ENCODE assay signal across 29 cellular contexts in the genomic region with DNA sequence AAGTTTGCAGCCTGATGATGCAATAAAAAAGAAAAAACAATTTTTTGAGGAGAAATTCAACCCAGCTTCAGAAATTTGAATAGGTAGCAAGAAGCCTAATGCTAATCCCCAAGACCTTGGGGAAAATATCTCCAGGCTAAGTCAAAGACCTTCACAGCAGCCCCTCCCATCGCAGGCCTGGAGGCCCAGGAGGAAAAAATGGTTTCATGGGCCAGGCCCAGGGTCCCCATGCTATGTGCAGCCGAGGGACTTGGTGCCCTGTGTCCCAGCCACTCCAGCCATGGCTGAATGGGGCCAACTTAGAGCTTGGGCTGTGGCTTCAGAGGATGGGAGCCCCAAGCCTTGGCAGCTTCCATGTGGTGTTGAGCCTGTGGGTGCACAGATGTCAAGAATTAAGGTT.
"Had no signal": no experiment of that assay in that cellular context is flagged by ENCODE, and none has a peak within 500 bp of the region (broad histone marks: within the 10 kb centered on the region; RNA-seq: fewer than 3 reads in every experiment).

No MANE protein-coding gene starts in this region.

- H3K9me3 ChIP-seq: testis, thoracic aorta, thyroid gland, transverse colon, upper lobe of right lung, uterus, vagina had no signal

- ATAC-seq: stimulated activated effector memory CD8-positive, alpha-beta T cell treated with anti-CD3 and anti-CD28 coated beads, Interleukin-12 subunit alpha, Interleukin-12 subunit beta, amount 100 ng/mL, for 72 hours; stimulated activated memory B cell treated with anti-CD40 and anti-IgM and Interleukin-4, amounts not matched to agents 10 μg/mL and 1 μg/mL and 100 μg/mL, for 72 hours; stimulated activated naive B cell treated with anti-CD40 and anti-IgM and Interleukin-4, amounts not matched to agents 10 μg/mL and 1 μg/mL and 100 μg/mL, for 72 hours; stimulated activated naive CD8-positive, alpha-beta T cell treated with anti-CD3 and anti-CD28 coated beads, Interleukin-15, amount 100 ng/mL, for 72 hours; stimulated activated naive CD8-positive, alpha-beta T cell treated with anti-CD3 and anti-CD28 coated beads, Interleukin-15, Interleukin-2, amounts not matched to agents 100 U/mL and 50 U/mL, for 24 hours; upper lobe of right lung had no signal

- H3K4me1 Mint-ChIP-seq: stimulated activated effector memory CD8-positive, alpha-beta T cell treated with anti-CD3 and anti-CD28 coated beads, Interleukin-12 subunit alpha, Interleukin-12 subunit beta, amount 100 ng/mL, for 72 hours; stimulated activated memory B cell treated with anti-CD40 and anti-IgM and Interleukin-4, amounts not matched to agents 10 μg/mL and 1 μg/mL and 100 μg/mL, for 72 hours; stimulated activated naive B cell treated with anti-CD40 and anti-IgM and Interleukin-4, amounts not matched to agents 10 μg/mL and 1 μg/mL and 100 μg/mL, for 72 hours; stimulated activated naive CD8-positive, alpha-beta T cell treated with anti-CD3 and anti-CD28 coated beads, Interleukin-15, amount 100 ng/mL, for 72 hours had no signal

- H3K36me3 ChIP-seq: stomach, suprapubic skin, thoracic aorta, thyroid gland, tibial artery, tibial nerve, transverse colon, upper lobe of left lung, upper lobe of right lung, uterus, vagina had no signal

- H3K36me3 Mint-ChIP-seq: stimulated activated effector memory CD8-positive, alpha-beta T cell treated with anti-CD3 and anti-CD28 coated beads, Interleukin-12 subunit alpha, Interleukin-12 subunit beta, amount 100 ng/mL, for 72 hours; type B pancreatic cell had no signal

- FAIRE-seq: urothelium cell line had no signal

- H3K27ac Mint-ChIP-seq: stimulated activated effector memory CD8-positive, alpha-beta T cell treated with anti-CD3 and anti-CD28 coated beads, Interleukin-12 subunit alpha, Interleukin-12 subunit beta, amount 100 ng/mL, for 72 hours; stimulated activated memory B cell treated with anti-CD40 and anti-IgM and Interleukin-4, amounts not matched to agents 10 μg/mL and 1 μg/mL and 100 μg/mL, for 72 hours; stimulated activated naive B cell treated with anti-CD40 and anti-IgM and Interleukin-4, amounts not matched to agents 10 μg/mL and 1 μg/mL and 100 μg/mL, for 72 hours; stimulated activated naive CD8-positive, alpha-beta T cell treated with anti-CD3 and anti-CD28 coated beads, Interleukin-15, Interleukin-2, amounts not matched to agents 100 ng/mL and 50 ng/mL, for 24 hours; type B pancreatic cell had no signal

- H3K4me1 ChIP-seq: stomach, suprapubic skin, testis, thyroid gland, tibial artery, tibial nerve, transverse colon, upper lobe of left lung, upper lobe of right lung, uterus, vagina had no signal

- H3K4me3 Mint-ChIP-seq: stimulated activated effector memory CD8-positive, alpha-beta T cell treated with anti-CD3 and anti-CD28 coated beads, Interleukin-12 subunit alpha, Interleukin-12 subunit beta, amount 100 ng/mL, for 72 hours; stimulated activated memory B cell treated with anti-CD40 and anti-IgM and Interleukin-4, amounts not matched to agents 10 μg/mL and 1 μg/mL and 100 μg/mL, for 72 hours; stimulated activated naive B cell treated with anti-CD40 and anti-IgM and Interleukin-4, amounts not matched to agents 10 μg/mL and 1 μg/mL and 100 μg/mL, for 72 hours; stimulated activated naive CD8-positive, alpha-beta T cell treated with anti-CD3 and anti-CD28 coated beads, Interleukin-15, amount 100 ng/mL, for 72 hours; stimulated activated naive CD8-positive, alpha-beta T cell treated with anti-CD3 and anti-CD28 coated beads, Interleukin-15, Interleukin-2, amounts not matched to agents 100 ng/mL and 50 ng/mL, for 24 hours; type B pancreatic cell had no signal

- DNase-seq: stimulated activated CD4-positive, alpha-beta T cell treated with anti-CD3 and anti-CD28 coated beads, Interleukin-2, amount 100 ng/mL, for 48 hours; stimulated activated CD4-positive, alpha-beta T cell treated with anti-CD3 and anti-CD28 coated beads, Interleukin-4, amount 100 ng/mL, for 1 hour; stimulated activated CD4-positive, alpha-beta T cell treated with anti-CD3 and anti-CD28 coated beads, Interleukin-4, amount 100 ng/mL, for 24 hours; stimulated activated CD4-positive, alpha-beta T cell treated with anti-CD3 and anti-CD28 coated beads, Interleukin-4, amount 100 ng/mL, for 4 hours; stimulated activated CD8-positive, alpha-beta memory T cell treated with anti-CD3 and anti-CD28 coated beads, Interleukin-4, amount 100 ng/mL, for 48 hours; stimulated activated naive B cell treated with anti-CD40 and anti-IgM and Interleukin-4, amounts not matched to agents 10 μg/mL and 1 μg/mL and 100 μg/mL, for 72 hours; stimulated activated naive CD4-positive, alpha-beta T cell; stimulated activated naive CD4-positive, alpha-beta T cell treated with Interleukin-2 at 50 U/mL for 16 hours; stimulated activated naive CD8-positive, alpha-beta T cell treated with anti-CD3 and anti-CD28 coated beads, Interleukin-15, amount 100 ng/mL, for 72 hours; stimulated activated naive CD8-positive, alpha-beta T cell treated with anti-CD3 and anti-CD28 coated beads, Interleukin-15, Interleukin-2, amounts not matched to agents 100 U/mL and 50 U/mL, for 24 hours; stomach; substantia nigra; testis; thyroid gland; tibial artery; transverse colon; trophoblast cell; upper lobe of left lung; upper lobe of right lung; uterus had no signal

- H3K4me3 ChIP-seq: stomach, suprapubic skin, testis, thoracic aorta, thyroid gland, tibial artery, tibial nerve, transverse colon, upper lobe of left lung, upper lobe of right lung, uterus, vagina had no signal

- H3K27me3 ChIP-seq: stomach, suprapubic skin, testis, thyroid gland, tibial artery, tibial nerve, transverse colon, upper lobe of left lung, upper lobe of right lung, uterus, vagina had no signal

- H3K27ac ChIP-seq: stomach, suprapubic skin, testis, thoracic aorta, thyroid gland, tibial artery, tibial nerve, transverse colon, upper lobe of left lung, upper lobe of right lung, uterus, vagina had no signal

- H3K27me3 Mint-ChIP-seq: stimulated activated naive CD8-positive, alpha-beta T cell treated with anti-CD3 and anti-CD28 coated beads, Interleukin-15, amount 100 ng/mL, for 72 hours; type B pancreatic cell had no signal
